Comparison of ENCODE assay signal across 9 cellular contexts in the genomic region with DNA sequence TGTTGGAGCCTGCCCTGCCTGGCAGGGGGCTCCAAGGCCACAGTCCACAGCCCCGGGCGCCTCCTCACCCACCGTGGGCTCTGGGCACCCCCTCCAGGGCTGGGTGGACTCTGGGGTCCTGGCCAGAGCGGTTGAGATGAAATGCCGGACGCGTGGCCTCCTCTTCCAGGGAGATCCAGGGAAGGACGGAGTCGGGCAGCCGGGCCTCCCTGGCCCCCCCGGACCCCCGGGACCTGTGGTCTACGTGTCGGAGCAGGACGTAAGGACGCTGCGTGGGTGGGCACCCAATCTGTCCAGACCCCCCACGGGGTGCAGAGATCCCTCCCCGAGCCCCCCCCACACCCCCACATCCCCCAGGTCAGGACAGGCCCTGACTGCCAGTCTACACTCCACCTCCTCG.
"Had no signal": no experiment of that assay in that cellular context is flagged by ENCODE, and none has a peak within 500 bp of the region (broad histone marks: within the 10 kb centered on the region; RNA-seq: fewer than 3 reads in every experiment).

No MANE protein-coding gene starts in this region.

- H3K9me3 Mint-ChIP-seq: HFFc6, IgD-negative memory B cell had no signal

- H3K4me3 ChIP-seq: GM23248, HAP-1 had no signal

- H3K4me3 Mint-ChIP-seq: HFFc6 had no signal

- H3K27ac ChIP-seq: GM23248, HL-60 had no signal

- DNase-seq: GM23248, GOT3, H7, HFFc6, KBM-7 had no signal

- H3K9me3 ChIP-seq: HAP-1 had no signal

- H3K27ac Mint-ChIP-seq: HFFc6, IgD-negative memory B cell had no signal

- ATAC-seq: HepG2 had no signal

- H3K27me3 Mint-ChIP-seq: IgD-negative memory B cell had no signal

- H3K9ac ChIP-seq: GM23248 had no signal

- H3K4me1 ChIP-seq: HAP-1 had no signal

- H2AFZ ChIP-seq: GM23248 had no signal
